In the genomic region with DNA sequence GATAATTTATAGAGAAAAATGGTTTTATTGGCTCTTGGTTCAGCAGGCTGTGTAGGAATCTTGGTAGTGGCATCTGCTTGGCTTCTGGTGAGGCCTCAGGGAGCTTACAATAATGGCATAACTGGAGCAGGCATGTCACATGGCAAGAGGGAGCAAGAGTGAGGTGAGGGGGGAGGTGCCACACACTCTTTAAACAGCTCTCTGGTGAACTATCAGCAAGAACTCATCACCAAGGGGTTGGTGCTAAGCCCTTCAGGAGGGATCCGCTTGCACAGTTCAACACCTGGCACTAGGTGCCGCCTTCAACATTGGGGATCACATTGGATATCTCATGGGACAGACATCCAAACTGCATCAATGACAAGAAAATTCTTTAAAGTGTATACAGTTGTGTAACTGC, we compare ENCODE assay signal across 2 cellular contexts.
TF ChIP-seq lines count a peak whose summit lies in the region.

No MANE protein-coding gene starts in this region.

TF ChIP-seq in WTC11, 78 proteins besides CTCF, POLR2A, EP300 and RAD21:
- TF ChIP-seq MYBL2 (CRISPR knock-in tag; IDR thresholded peaks at IDR 0.05) (no peak), ATF3 (CRISPR knock-in tag; conservative IDR thresholded peaks at IDR 0.05) (no peak)

TF ChIP-seq in HepG2, 621 proteins besides CTCF, POLR2A, EP300 and RAD21:
- TF ChIP-seq, protein P1, sequence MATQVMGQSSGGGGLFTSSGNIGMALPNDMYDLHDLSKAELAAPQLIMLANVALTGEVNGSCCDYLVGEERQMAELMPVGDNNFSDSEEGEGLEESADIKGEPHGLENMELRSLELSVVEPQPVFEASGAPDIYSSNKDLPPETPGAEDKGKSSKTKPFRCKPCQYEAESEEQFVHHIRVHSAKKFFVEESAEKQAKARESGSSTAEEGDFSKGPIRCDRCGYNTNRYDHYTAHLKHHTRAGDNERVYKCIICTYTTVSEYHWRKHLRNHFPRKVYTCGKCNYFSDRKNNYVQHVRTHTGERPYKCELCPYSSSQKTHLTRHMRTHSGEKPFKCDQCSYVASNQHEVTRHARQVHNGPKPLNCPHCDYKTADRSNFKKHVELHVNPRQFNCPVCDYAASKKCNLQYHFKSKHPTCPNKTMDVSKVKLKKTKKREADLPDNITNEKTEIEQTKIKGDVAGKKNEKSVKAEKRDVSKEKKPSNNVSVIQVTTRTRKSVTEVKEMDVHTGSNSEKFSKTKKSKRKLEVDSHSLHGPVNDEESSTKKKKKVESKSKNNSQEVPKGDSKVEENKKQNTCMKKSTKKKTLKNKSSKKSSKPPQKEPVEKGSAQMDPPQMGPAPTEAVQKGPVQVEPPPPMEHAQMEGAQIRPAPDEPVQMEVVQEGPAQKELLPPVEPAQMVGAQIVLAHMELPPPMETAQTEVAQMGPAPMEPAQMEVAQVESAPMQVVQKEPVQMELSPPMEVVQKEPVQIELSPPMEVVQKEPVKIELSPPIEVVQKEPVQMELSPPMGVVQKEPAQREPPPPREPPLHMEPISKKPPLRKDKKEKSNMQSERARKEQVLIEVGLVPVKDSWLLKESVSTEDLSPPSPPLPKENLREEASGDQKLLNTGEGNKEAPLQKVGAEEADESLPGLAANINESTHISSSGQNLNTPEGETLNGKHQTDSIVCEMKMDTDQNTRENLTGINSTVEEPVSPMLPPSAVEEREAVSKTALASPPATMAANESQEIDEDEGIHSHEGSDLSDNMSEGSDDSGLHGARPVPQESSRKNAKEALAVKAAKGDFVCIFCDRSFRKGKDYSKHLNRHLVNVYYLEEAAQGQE (IDR thresholded peaks at IDR 0.05; ENCODE audit: borderline replicate concordance in 1 of 2, low read depth in 1 of 2, low read length in 2 of 2): no peak
- TF ChIP-seq PHF21A (CRISPR knock-in tag; IDR thresholded peaks at IDR 0.05) (no peak), SMARCE1 (IDR thresholded peaks at IDR 0.05; ENCODE audit: borderline replicate concordance) (no peak), ZNF552 (CRISPR knock-in tag; IDR thresholded peaks at IDR 0.05; ENCODE audit: borderline replicate concordance) (no peak), SYNCRIP (IDR thresholded peaks at IDR 0.05; ENCODE audit: insufficient read depth, low read depth, low read length) (no peak), PAF1 (CRISPR knock-in tag; IDR thresholded peaks at IDR 0.05) (no peak), SALL2 (CRISPR knock-in tag; IDR thresholded peaks at IDR 0.05) (no peak), ZNF280D (CRISPR knock-in tag; IDR thresholded peaks at IDR 0.05) (no peak), PRMT3 (CRISPR knock-in tag; IDR thresholded peaks at IDR 0.05; ENCODE audit: borderline replicate concordance, low read depth) (no peak), ZNF746 (CRISPR knock-in tag; IDR thresholded peaks at IDR 0.05) (no peak), ZNF775 (CRISPR knock-in tag; IDR thresholded peaks at IDR 0.05; ENCODE audit: borderline replicate concordance) (no peak), SOX6 (IDR thresholded peaks at IDR 0.05) (no peak), SOX6 (CRISPR knock-in tag; IDR thresholded peaks at IDR 0.05) (no peak), ZNF776 (CRISPR knock-in tag; IDR thresholded peaks at IDR 0.05) (peak; percentile 99), ZSCAN30 (CRISPR knock-in tag; IDR thresholded peaks at IDR 0.05) (no peak), USF2 (IDR thresholded peaks at IDR 0.05; ENCODE audit: low read depth, low read length) (no peak), USF2 (CRISPR knock-in tag; IDR thresholded peaks at IDR 0.05; ENCODE audit: borderline replicate concordance) (no peak), PITX1 (CRISPR knock-in tag; IDR thresholded peaks at IDR 0.05) (no peak), FOXA3 (CRISPR knock-in tag; IDR thresholded peaks at IDR 0.05) (no peak), ZIK1 (CRISPR knock-in tag; IDR thresholded peaks at IDR 0.05; ENCODE audit: borderline replicate concordance, low read depth) (no peak), MYC (CRISPR knock-in tag; IDR thresholded peaks at IDR 0.05; ENCODE audit: borderline replicate concordance) (no peak), SCMH1 (CRISPR knock-in tag; IDR thresholded peaks at IDR 0.05; ENCODE audit: borderline replicate concordance) (no peak), ZNF432 (CRISPR knock-in tag; IDR thresholded peaks at IDR 0.05; ENCODE audit: borderline replicate concordance) (no peak), RFX3 (CRISPR knock-in tag; IDR thresholded peaks at IDR 0.05) (no peak), HMG20B (CRISPR knock-in tag; conservative IDR thresholded peaks at IDR 0.05) (no peak), ZNF224 (CRISPR knock-in tag; IDR thresholded peaks at IDR 0.05) (no peak), SAP130 (CRISPR knock-in tag; IDR thresholded peaks at IDR 0.05; ENCODE audit: low read depth) (0 out of 2 replicates have a peak, but pooled peaks have one; percentile 16), PHB2 (IDR thresholded peaks at IDR 0.05; ENCODE audit: partially characterized antibody) (no peak), CAMTA2 (CRISPR knock-in tag; IDR thresholded peaks at IDR 0.05; ENCODE audit: borderline replicate concordance) (no peak), ZNF382 (CRISPR knock-in tag; IDR thresholded peaks at IDR 0.05; ENCODE audit: borderline replicate concordance) (no peak), HDAC2 (CRISPR knock-in tag; IDR thresholded peaks at IDR 0.05) (0 out of 2 replicates have a peak, but pooled peaks have one; percentile 22), ZSCAN22 (CRISPR knock-in tag; IDR thresholded peaks at IDR 0.05) (no peak), ZNF558 (CRISPR knock-in tag; IDR thresholded peaks at IDR 0.05; ENCODE audit: borderline replicate concordance) (no peak), ZNF34 (CRISPR knock-in tag; IDR thresholded peaks at IDR 0.05; ENCODE audit: borderline replicate concordance) (no peak), PRPF4 (IDR thresholded peaks at IDR 0.05; ENCODE audit: low read depth, low read length, poor library complexity, severe bottlenecking) (no peak), ATF1 (CRISPR knock-in tag; IDR thresholded peaks at IDR 0.05) (no peak), SNAPC2 (CRISPR knock-in tag; IDR thresholded peaks at IDR 0.05) (no peak), ZNF281 (CRISPR knock-in tag; IDR thresholded peaks at IDR 0.05; ENCODE audit: borderline replicate concordance) (0 out of 2 replicates have a peak, but pooled peaks have one; percentile 22), ZNF12 (CRISPR knock-in tag; IDR thresholded peaks at IDR 0.05) (no peak), ZNF230 (CRISPR knock-in tag; IDR thresholded peaks at IDR 0.05) (no peak), HNF4A (CRISPR knock-in tag; IDR thresholded peaks at IDR 0.05) (no peak), ELF4 (CRISPR knock-in tag; IDR thresholded peaks at IDR 0.05; ENCODE audit: borderline replicate concordance) (no peak), SMC3 (IDR thresholded peaks at IDR 0.05; ENCODE audit: low read length) (0 out of 2 replicates have a peak, but pooled peaks have one; percentile 11)
- TF ChIP-seq, protein P2, sequence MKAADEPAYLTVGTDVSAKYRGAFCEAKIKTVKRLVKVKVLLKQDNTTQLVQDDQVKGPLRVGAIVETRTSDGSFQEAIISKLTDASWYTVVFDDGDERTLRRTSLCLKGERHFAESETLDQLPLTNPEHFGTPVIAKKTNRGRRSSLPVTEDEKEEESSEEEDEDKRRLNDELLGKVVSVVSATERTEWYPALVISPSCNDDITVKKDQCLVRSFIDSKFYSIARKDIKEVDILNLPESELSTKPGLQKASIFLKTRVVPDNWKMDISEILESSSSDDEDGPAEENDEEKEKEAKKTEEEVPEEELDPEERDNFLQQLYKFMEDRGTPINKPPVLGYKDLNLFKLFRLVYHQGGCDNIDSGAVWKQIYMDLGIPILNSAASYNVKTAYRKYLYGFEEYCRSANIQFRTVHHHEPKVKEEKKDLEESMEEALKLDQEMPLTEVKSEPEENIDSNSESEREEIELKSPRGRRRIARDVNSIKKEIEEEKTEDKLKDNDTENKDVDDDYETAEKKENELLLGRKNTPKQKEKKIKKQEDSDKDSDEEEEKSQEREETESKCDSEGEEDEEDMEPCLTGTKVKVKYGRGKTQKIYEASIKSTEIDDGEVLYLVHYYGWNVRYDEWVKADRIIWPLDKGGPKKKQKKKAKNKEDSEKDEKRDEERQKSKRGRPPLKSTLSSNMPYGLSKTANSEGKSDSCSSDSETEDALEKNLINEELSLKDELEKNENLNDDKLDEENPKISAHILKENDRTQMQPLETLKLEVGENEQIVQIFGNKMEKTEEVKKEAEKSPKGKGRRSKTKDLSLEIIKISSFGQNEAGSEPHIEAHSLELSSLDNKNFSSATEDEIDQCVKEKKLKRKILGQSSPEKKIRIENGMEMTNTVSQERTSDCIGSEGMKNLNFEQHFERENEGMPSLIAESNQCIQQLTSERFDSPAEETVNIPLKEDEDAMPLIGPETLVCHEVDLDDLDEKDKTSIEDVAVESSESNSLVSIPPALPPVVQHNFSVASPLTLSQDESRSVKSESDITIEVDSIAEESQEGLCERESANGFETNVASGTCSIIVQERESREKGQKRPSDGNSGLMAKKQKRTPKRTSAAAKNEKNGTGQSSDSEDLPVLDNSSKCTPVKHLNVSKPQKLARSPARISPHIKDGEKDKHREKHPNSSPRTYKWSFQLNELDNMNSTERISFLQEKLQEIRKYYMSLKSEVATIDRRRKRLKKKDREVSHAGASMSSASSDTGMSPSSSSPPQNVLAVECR (CRISPR knock-in tag; IDR thresholded peaks at IDR 0.05; ENCODE audit: borderline replicate concordance): no peak
- TF ChIP-seq, protein P3, sequence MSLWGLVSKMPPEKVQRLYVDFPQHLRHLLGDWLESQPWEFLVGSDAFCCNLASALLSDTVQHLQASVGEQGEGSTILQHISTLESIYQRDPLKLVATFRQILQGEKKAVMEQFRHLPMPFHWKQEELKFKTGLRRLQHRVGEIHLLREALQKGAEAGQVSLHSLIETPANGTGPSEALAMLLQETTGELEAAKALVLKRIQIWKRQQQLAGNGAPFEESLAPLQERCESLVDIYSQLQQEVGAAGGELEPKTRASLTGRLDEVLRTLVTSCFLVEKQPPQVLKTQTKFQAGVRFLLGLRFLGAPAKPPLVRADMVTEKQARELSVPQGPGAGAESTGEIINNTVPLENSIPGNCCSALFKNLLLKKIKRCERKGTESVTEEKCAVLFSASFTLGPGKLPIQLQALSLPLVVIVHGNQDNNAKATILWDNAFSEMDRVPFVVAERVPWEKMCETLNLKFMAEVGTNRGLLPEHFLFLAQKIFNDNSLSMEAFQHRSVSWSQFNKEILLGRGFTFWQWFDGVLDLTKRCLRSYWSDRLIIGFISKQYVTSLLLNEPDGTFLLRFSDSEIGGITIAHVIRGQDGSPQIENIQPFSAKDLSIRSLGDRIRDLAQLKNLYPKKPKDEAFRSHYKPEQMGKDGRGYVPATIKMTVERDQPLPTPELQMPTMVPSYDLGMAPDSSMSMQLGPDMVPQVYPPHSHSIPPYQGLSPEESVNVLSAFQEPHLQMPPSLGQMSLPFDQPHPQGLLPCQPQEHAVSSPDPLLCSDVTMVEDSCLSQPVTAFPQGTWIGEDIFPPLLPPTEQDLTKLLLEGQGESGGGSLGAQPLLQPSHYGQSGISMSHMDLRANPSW (CRISPR knock-in tag; IDR thresholded peaks at IDR 0.05; ENCODE audit: borderline replicate concordance): no peak
- TF ChIP-seq, protein P4, sequence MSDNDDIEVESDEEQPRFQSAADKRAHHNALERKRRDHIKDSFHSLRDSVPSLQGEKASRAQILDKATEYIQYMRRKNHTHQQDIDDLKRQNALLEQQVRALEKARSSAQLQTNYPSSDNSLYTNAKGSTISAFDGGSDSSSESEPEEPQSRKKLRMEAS (IDR thresholded peaks at IDR 0.05): no peak
TF ChIP-seq in HepG2: peak in this region for 5.
